Comparison of ENCODE assay signal across 8 cellular contexts in the genomic region with DNA sequence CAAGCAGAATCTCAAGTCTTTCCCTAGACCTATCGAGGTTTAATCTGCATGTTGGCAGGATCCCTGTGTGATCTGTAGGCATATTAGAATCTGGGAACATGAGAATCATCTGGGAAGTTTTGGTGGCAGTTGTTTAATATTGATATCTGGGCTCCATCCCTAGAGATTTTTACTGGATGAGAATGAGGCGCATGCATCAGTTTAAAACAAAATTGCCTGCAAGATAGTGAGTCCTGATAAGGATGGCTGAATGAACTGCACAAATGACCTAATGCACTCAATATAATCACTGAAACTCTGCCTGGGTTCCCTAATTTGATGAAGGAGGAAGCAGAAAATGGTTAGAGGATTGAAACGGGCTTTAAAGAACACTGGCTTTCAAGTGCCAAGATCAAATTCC.
"Had no signal": no experiment of that assay in that cellular context is flagged by ENCODE, and none has a peak within 500 bp of the region (broad histone marks: within the 10 kb centered on the region; RNA-seq: fewer than 3 reads in every experiment).

No MANE protein-coding gene starts in this region.

- H3K4me3 ChIP-seq: GM23248, HAP-1, K562 had no signal

- H3K27ac ChIP-seq: GM23248 had no signal

- ATAC-seq: HCT116, K562 had no signal

- DNase-seq: GM23248, GOT3, H7, IMR-90, KG1 had no signal

- H3K9ac ChIP-seq: GM23248 had no signal

- H3K36me3 ChIP-seq: HAP-1 had no signal

- H2AFZ ChIP-seq: GM23248 had no signal
